Comparison of ENCODE assay signal across 12 cellular contexts in the genomic region with DNA sequence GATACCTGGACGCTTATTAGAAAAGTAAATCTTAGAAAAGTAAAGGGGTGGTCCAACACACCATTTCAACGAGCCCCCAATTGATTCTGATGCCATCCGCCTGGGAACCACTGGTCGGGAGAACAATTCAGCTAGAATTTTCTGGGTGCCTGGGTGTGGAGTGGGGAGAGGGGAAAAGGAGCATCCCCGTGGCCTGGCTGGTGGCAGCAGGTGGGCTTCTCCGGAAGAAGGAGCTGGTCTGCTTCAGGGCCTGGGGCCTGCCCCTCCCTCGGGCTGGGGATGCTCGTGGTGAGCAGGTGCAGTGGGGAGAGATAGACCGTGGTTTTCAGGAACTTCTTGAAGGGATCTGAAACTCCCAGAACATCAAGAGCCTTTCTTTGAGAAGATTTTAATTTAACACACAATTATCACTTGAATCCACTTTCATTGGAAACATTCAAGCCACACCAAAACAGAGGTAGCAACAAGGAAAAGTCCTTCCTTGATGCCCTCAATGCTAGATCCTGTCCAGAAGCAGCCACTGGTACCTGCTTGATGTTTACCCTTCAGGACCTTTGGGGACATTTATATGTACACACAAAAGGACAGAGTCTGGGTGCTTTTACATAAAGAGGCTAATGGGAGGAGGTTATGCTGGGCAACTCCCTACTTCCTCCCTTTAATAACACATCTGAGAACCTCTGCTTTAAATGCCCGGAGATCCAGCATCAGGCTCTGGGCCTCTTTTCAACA. TPM values are rescaled to one million over a fixed set of nuclear protein-coding genes. Genes with fewer than 3 reads are reported as not detected.
A peak's percentile ranks its signal among the peaks of the same experiment; 100 is the strongest.
DNase-seq lines count a peak whose midpoint lies in the region; ATAC-seq and TF ChIP-seq lines count a peak whose summit lies in the region.
"Had no signal": no experiment of that assay in that cellular context is flagged by ENCODE, and none has a peak within 500 bp of the region (broad histone marks: within the 10 kb centered on the region; RNA-seq: fewer than 3 reads in every experiment).

No MANE protein-coding gene starts in this region.

- H3K27me3 ChIP-seq in trophoblast cell (ENCODE audit: insufficient read depth, low read length): no peaks in the 10 kb centered on the region
- H3K27me3 ChIP-seq: cardiac muscle cell, esophagus squamous epithelium had no signal

- H3K9ac ChIP-seq in trophoblast cell (ENCODE audit: low read length): no peak overlapping the region

- H3K4me1 ChIP-seq in trophoblast cell (ENCODE audit: control insufficient read depth in 1 of 2, insufficient read depth in 2 of 2, low read length in 2 of 2): peaks cover 10 to 14% of the 10 kb centered on the region in 2 experiments

- no peak overlapping the region for H3K4ac ChIP-seq in trophoblast cell (ENCODE audit: low read depth, low read length)

- peak; percentile 16 for DNase-seq in GM12865 (ENCODE audit: low read depth)
- DNase-seq in T-cell: no peak
- DNase-seq in trophoblast cell: no peak
- DNase-seq in CD14-positive monocyte (ENCODE audit: low spot score): no peak
- DNase-seq in effector CD8-positive, alpha-beta T cell (lab: John Stamatoyannopoulos, UW): no peak
- DNase-seq in iPS-NIHi11 (ENCODE audit: low spot score): no peak
- DNase-seq: DMS79 treated with DMSO at 0.1 percent for 48 hours, esophagus squamous epithelium had no signal

- peaks cover 3% of the 10 kb centered on the region for H3K79me2 ChIP-seq in trophoblast cell (ENCODE audit: control insufficient read depth, insufficient read depth, low read length, poor library complexity)

- peak overlapping the region; percentile 93 for H2BK120ac ChIP-seq in trophoblast cell (ENCODE audit: insufficient read depth, low read length, poor library complexity)

- WGBS in trophoblast cell (ENCODE audit: extremely low coverage, insufficient coverage, insufficient read length): no CpG with 5 or more reads among the region's 10 CpGs

- no peak for TF ChIP-seq CTCF in GM12865 (IDR thresholded peaks at IDR 0.05; ENCODE audit: insufficient read depth, low read depth, low read length, missing control alignments)
- TF ChIP-seq CTCF in CD14-positive monocyte (IDR thresholded peaks at IDR 0.05): no peak

- no peak overlapping the region for H3K18ac ChIP-seq in trophoblast cell (ENCODE audit: low read length)

- no peaks in the 10 kb centered on the region for H3K36me3 ChIP-seq in trophoblast cell (ENCODE audit: control insufficient read depth in 1 of 2, insufficient read depth in 2 of 2, low read length in 2 of 2)
- H3K36me3 ChIP-seq: cardiac muscle cell, esophagus squamous epithelium had no signal

- peak overlapping the region; percentile 4 to 61 for H3K27ac Mint-ChIP-seq in T-cell
- peak overlapping the region in 1 of 7 donors; percentile 56 for H3K27ac Mint-ChIP-seq in CD14-positive monocyte

- H2BK12ac ChIP-seq in trophoblast cell (ENCODE audit: low read length): peak overlapping the region; percentile 67

- H3K4me2 ChIP-seq in trophoblast cell (ENCODE audit: low read length): no peak overlapping the region

- no peaks in the 10 kb centered on the region for H3K9me3 ChIP-seq in trophoblast cell (ENCODE audit: insufficient read depth, low read depth, low read length)
- H3K9me3 ChIP-seq: esophagus squamous epithelium had no signal

- peak overlapping the region; percentile 89 for H2BK5ac ChIP-seq in trophoblast cell (ENCODE audit: low read depth, low read length, poor library complexity)

- H3K14ac ChIP-seq in trophoblast cell (ENCODE audit: low read length): no peak overlapping the region

- no peak overlapping the region for H3K27ac ChIP-seq in trophoblast cell (ENCODE audit: low read depth, low read length)
- H3K27ac ChIP-seq: cardiac muscle cell had no signal

- intact Hi-C loops in CD14-positive monocyte (cut with micrococcal nuclease): no loop called here

- CTCF ChIA-PET in T-cell (lab: Charles Lee): no interaction called here

- peaks cover 33 to 60% (median 40%) of the 10 kb centered on the region in 3 donors for H3K4me1 Mint-ChIP-seq in T-cell
- H3K4me1 Mint-ChIP-seq in CD14-positive monocyte: peaks cover 20% of the 10 kb centered on the region

- H3K23ac ChIP-seq in trophoblast cell (ENCODE audit: low read length): no peak overlapping the region

- ATAC-seq in GM21529 (IDR thresholded peaks at IDR 0.05; ENCODE audit: unreplicated experiment) (peak; percentile 51), T-cell (replicated peaks in 1 of 4) (peak in 2 of 4 experiments; percentile 11 to 49)
- ATAC-seq: K562 had no signal

- H3K4me3 Mint-ChIP-seq in T-cell: peak overlapping the region in 1 of 3 donors; percentile 10
- no peak overlapping the region for H3K4me3 Mint-ChIP-seq in CD14-positive monocyte
- H3K4me3 Mint-ChIP-seq: neural crest cell had no signal

- H3K4me3 ChIP-seq in GM12865 (ENCODE audit: low read depth, low read length) (no peak overlapping the region), trophoblast cell (ENCODE audit: low read depth, low read length) (no peak overlapping the region)
- H3K4me3 ChIP-seq: cardiac muscle cell, esophagus squamous epithelium, K562 had no signal

- H3K79me1 ChIP-seq in trophoblast cell (ENCODE audit: low read length): peaks cover 19% of the 10 kb centered on the region

- H4K12ac ChIP-seq in trophoblast cell (ENCODE audit: low read depth, low read length): no peak overlapping the region

- POLR2A ChIA-PET in T-cell (lab: Charles Lee): interaction anchor here in 1 of 2 donors (0.6 kb wide), 1 partner anchor 244 kb away, joined by 3 read pairs; no protein-coding TSS in a partner anchor

- H2AK5ac ChIP-seq in trophoblast cell (ENCODE audit: low read length): no peak overlapping the region

- peak overlapping the region; percentile 56 for H4K91ac ChIP-seq in trophoblast cell (ENCODE audit: low read depth, low read length)

- no peak overlapping the region for H4K8ac ChIP-seq in trophoblast cell (ENCODE audit: low read depth, low read length)

- H3K36me3 Mint-ChIP-seq in T-cell (no peaks in the 10 kb centered on the region), CD14-positive monocyte (no peaks in the 10 kb centered on the region)

- H3K27me3 Mint-ChIP-seq in T-cell: no peaks in the 10 kb centered on the region
- peaks cover 2 to 6% (median 5%) of the 10 kb centered on the region in 3 donors for H3K27me3 Mint-ChIP-seq in CD14-positive monocyte (ENCODE audit: low read depth in 3 of 3)

- H2AFZ ChIP-seq in trophoblast cell (ENCODE audit: insufficient read depth, low read length, poor library complexity): no peak overlapping the region

- no peaks in the 10 kb centered on the region for H3K9me3 Mint-ChIP-seq in T-cell
- peaks cover 0 to 2% (median 0%) of the 10 kb centered on the region in 7 donors for H3K9me3 Mint-ChIP-seq in CD14-positive monocyte
- H3K9me3 Mint-ChIP-seq: neural crest cell had no signal

RNA-seq across cellular contexts. Expression of gene DUSP5, which starts 39.7 kb away (rescaled TPM):
- 10 to 100 TPM in 2 of 5 donors, 1 to 10 TPM in 3; 6.6 to 69.5 (median 9.6) TPM for total RNA-seq in T-cell
- 157 and 165 TPM in 2 replicates for polyA plus RNA-seq in trophoblast cell (2013)
- 1 to 10 TPM; 2.0 to 3.9 TPM for polyA plus RNA-seq in CD14-positive monocyte
